Comparison of ENCODE assay signal across 22 cellular contexts in the genomic region with DNA sequence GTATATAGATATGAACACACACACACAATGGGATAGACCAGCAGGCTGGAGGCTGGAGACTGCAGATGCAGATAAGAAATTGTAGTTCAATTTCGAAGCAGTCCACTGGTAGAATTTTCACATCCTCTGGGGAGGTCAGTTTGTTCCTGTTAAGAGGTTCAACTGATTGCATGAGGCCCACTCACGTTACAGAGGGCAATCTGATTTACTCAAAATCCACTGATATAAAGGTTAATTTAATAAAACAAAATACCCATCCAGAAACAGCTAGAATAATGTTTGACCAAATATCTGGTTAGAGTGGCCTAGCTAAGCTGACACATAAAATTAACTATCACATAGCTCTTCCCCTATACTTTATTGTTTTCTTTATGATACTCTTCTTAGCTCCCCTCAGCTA.
"Had no signal": no experiment of that assay in that cellular context is flagged by ENCODE, and none has a peak within 500 bp of the region (broad histone marks: within the 10 kb centered on the region; RNA-seq: fewer than 3 reads in every experiment).

No MANE protein-coding gene starts in this region.

- H3K27ac Mint-ChIP-seq: naive thymus-derived CD4-positive, alpha-beta T cell; natural killer cell treated with Interleukin-12 subunit alpha and Interleukin-12 subunit beta and Interleukin-15 and Interleukin-18, amount 100 ng/mL, for 72 hours; stimulated activated naive B cell treated with anti-CD40 and anti-IgM and Interleukin-4, amounts not matched to agents 10 μg/mL and 1 μg/mL and 100 μg/mL, for 72 hours had no signal

- H3K36me3 Mint-ChIP-seq: naive thymus-derived CD4-positive, alpha-beta T cell; natural killer cell treated with Interleukin-12 subunit alpha and Interleukin-12 subunit beta and Interleukin-15 and Interleukin-18, amount 100 ng/mL, for 72 hours; stimulated activated naive B cell treated with anti-CD40 and anti-IgM and Interleukin-4, amounts not matched to agents 10 μg/mL and 1 μg/mL and 100 μg/mL, for 72 hours; type B pancreatic cell had no signal

- DNase-seq: islet precursor cell; left ventricle myocardium inferior; mesendoderm; midbrain; mucosa of descending colon; naive thymus-derived CD4-positive, alpha-beta T cell; nucleus accumbens; pancreas; posterior cingulate gyrus; retina; right cardiac atrium; stimulated activated CD4-positive, alpha-beta T cell treated with anti-CD3 and anti-CD28 coated beads, Interleukin-12 subunit alpha, Interleukin-12 subunit beta, amount 100 ng/mL, for 4 hours; stimulated activated CD4-positive, alpha-beta T cell treated with anti-CD3 and anti-CD28 coated beads, Interleukin-15, amount 100 ng/mL, for 24 hours; stimulated activated CD4-positive, alpha-beta T cell treated with anti-CD3 and anti-CD28 coated beads, Interleukin-2, amount 100 ng/mL, for 24 hours; stimulated activated CD4-positive, alpha-beta T cell treated with anti-CD3 and anti-CD28 coated beads, Interleukin-4, amount 100 ng/mL, for 1 hour; stimulated activated naive B cell treated with anti-CD40 and anti-IgM and Interleukin-4, amounts not matched to agents 10 μg/mL and 1 μg/mL and 100 μg/mL, for 72 hours; stimulated activated naive CD8-positive, alpha-beta T cell treated with anti-CD3 and anti-CD28 coated beads, Interleukin-15, Interleukin-2, amounts not matched to agents 100 U/mL and 50 U/mL, for 24 hours; uterus had no signal

- H3K9me3 Mint-ChIP-seq: neural crest cell had no signal

- ATAC-seq: mucosa of descending colon; naive thymus-derived CD4-positive, alpha-beta T cell; natural killer cell treated with Interleukin-12 subunit alpha and Interleukin-12 subunit beta and Interleukin-15 and Interleukin-18, amount 100 ng/mL, for 72 hours; pancreas; right cardiac atrium; sciatic nerve; stimulated activated naive B cell treated with anti-CD40 and anti-IgM and Interleukin-4, amounts not matched to agents 10 μg/mL and 1 μg/mL and 100 μg/mL, for 72 hours; stimulated activated naive CD8-positive, alpha-beta T cell treated with anti-CD3 and anti-CD28 coated beads, Interleukin-15, Interleukin-2, amounts not matched to agents 100 U/mL and 50 U/mL, for 24 hours had no signal

- H3K27me3 Mint-ChIP-seq: natural killer cell treated with Interleukin-12 subunit alpha and Interleukin-12 subunit beta and Interleukin-15 and Interleukin-18, amount 100 ng/mL, for 72 hours; stimulated activated naive B cell treated with anti-CD40 and anti-IgM and Interleukin-4, amounts not matched to agents 10 μg/mL and 1 μg/mL and 100 μg/mL, for 72 hours; type B pancreatic cell had no signal

- H3K4me1 Mint-ChIP-seq: naive thymus-derived CD4-positive, alpha-beta T cell; neural crest cell; stimulated activated naive B cell treated with anti-CD40 and anti-IgM and Interleukin-4, amounts not matched to agents 10 μg/mL and 1 μg/mL and 100 μg/mL, for 72 hours had no signal

- H3K4me3 Mint-ChIP-seq: naive thymus-derived CD4-positive, alpha-beta T cell; natural killer cell treated with Interleukin-12 subunit alpha and Interleukin-12 subunit beta and Interleukin-15 and Interleukin-18, amount 100 ng/mL, for 72 hours; neural crest cell; stimulated activated naive B cell treated with anti-CD40 and anti-IgM and Interleukin-4, amounts not matched to agents 10 μg/mL and 1 μg/mL and 100 μg/mL, for 72 hours; type B pancreatic cell had no signal
